ENCODE assay signal across 13 cellular contexts in the genomic region with DNA sequence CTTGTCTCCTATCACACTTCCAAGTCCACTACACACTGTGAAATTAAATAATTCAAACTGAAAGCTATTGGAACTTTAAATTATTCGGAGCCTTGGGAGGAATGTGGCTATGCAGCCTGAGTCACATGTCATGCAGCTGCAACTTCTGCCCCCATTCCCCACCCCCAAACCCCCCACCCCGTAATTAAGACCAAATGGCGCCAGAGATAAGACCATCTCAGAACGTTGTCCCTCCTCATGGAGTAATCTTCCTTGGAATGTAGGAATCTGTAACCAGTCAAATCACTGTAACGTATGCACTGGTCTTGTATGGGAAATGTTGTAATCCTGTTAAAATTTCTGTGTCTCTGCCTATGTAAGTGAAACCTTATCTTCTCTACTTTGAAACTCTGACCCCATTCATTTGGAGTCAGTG. TPM values are rescaled to one million over a fixed set of nuclear protein-coding genes. Genes with fewer than 3 reads are reported as not detected.
DNase-seq lines count a peak whose midpoint lies in the region; ATAC-seq and TF ChIP-seq lines count a peak whose summit lies in the region.
"Had no signal": no experiment of that assay in that cellular context is flagged by ENCODE, and none has a peak within 500 bp of the region (broad histone marks: within the 10 kb centered on the region; RNA-seq: fewer than 3 reads in every experiment).

No MANE protein-coding gene starts in this region.

- H3K36me3 ChIP-seq in adipocyte (ENCODE audit: control insufficient read depth, insufficient read depth, low read length, severe bottlenecking) = peaks cover 21% of the 10 kb centered on the region
- H3K36me3 ChIP-seq: Peyer's patch had no signal

- TF ChIP-seq CTCF in HFF-Myc (IDR thresholded peaks at IDR 0.05; ENCODE audit: low read depth, low read length, missing control alignments) (no peak), foreskin fibroblast (IDR thresholded peaks at IDR 0.05; ENCODE audit: low read depth, low read length) (no peak), type B pancreatic cell (conservative IDR thresholded peaks at IDR 0.05) (no peak), GM10266 (IDR thresholded peaks at IDR 0.05; ENCODE audit: control insufficient read depth, insufficient read depth, low read depth, missing control alignments) (no peak)

- no peaks in the 10 kb centered on the region for H3K27me3 Mint-ChIP-seq in type B pancreatic cell
- H3K27me3 Mint-ChIP-seq: T-cell had no signal

- peaks cover 31% of the 10 kb centered on the region for H3K4me1 ChIP-seq in adipocyte (ENCODE audit: control insufficient read depth, insufficient read depth, low read length)

- peaks cover 13% of the 10 kb centered on the region for H3K9me3 ChIP-seq in adipocyte (ENCODE audit: control insufficient read depth, low read length)

- H3K36me3 Mint-ChIP-seq in type B pancreatic cell = peaks cover 26% of the 10 kb centered on the region
- H3K36me3 Mint-ChIP-seq in stimulated activated effector memory CD8-positive, alpha-beta T cell treated with anti-CD3 and anti-CD28 coated beads, Interleukin-12 subunit alpha, Interleukin-12 subunit beta, amount 100 ng/mL, for 72 hours = no peaks in the 10 kb centered on the region

- peak; percentile 42 for DNase-seq in HFF-Myc (ENCODE audit: extremely low read depth, low read depth)
- peak; percentile 61 for DNase-seq in adipocyte (ENCODE audit: low read depth)
- peak; percentile 20 to 49 for DNase-seq in foreskin fibroblast
- DNase-seq in type B pancreatic cell (ENCODE audit: extremely low spot score, unreplicated experiment) = no peak
- no peak for DNase-seq in GM10266 (ENCODE audit: extremely low spot score)
- no peak for DNase-seq in stimulated activated effector memory CD8-positive, alpha-beta T cell treated with anti-CD3 and anti-CD28 coated beads, Interleukin-12 subunit alpha, Interleukin-12 subunit beta, amount 100 ng/mL, for 72 hours (ENCODE audit: low spot score in 2 of 2)
- no peak for DNase-seq in cardiac septum (ENCODE audit: low spot score)
- DNase-seq: activated naive CD4-positive, alpha-beta T cell treated with Interleukin-2 at 50 U/mL for 16 hours; GDM1; NCI-H1694; NCI-H524 treated with DMSO at 0.1 percent for 48 hours; Peyer's patch; T-cell had no signal

- H3K4me1 Mint-ChIP-seq in type B pancreatic cell (ENCODE audit: unreplicated experiment) = peaks cover 26% of the 10 kb centered on the region
- H3K4me1 Mint-ChIP-seq in stimulated activated effector memory CD8-positive, alpha-beta T cell treated with anti-CD3 and anti-CD28 coated beads, Interleukin-12 subunit alpha, Interleukin-12 subunit beta, amount 100 ng/mL, for 72 hours = no peaks in the 10 kb centered on the region

- H3K27ac Mint-ChIP-seq in type B pancreatic cell = peak overlapping the region; percentile 77
- H3K27ac Mint-ChIP-seq in stimulated activated effector memory CD8-positive, alpha-beta T cell treated with anti-CD3 and anti-CD28 coated beads, Interleukin-12 subunit alpha, Interleukin-12 subunit beta, amount 100 ng/mL, for 72 hours = no peak overlapping the region
- H3K27ac Mint-ChIP-seq: T-cell had no signal

- no peak for ATAC-seq in stimulated activated effector memory CD8-positive, alpha-beta T cell treated with anti-CD3 and anti-CD28 coated beads, Interleukin-12 subunit alpha, Interleukin-12 subunit beta, amount 100 ng/mL, for 72 hours
- ATAC-seq: T-cell had no signal

- intact Hi-C loops in cardiac septum (cut with DNase I) = no loop called here

- H3K27me3 ChIP-seq in adipocyte (replicated peaks; ENCODE audit: control insufficient read depth, insufficient read depth, low read length) = no peaks in the 10 kb centered on the region
- H3K27me3 ChIP-seq: Peyer's patch had no signal

- peak overlapping the region; percentile 10 for H3K4me3 Mint-ChIP-seq in type B pancreatic cell
- no peak overlapping the region for H3K4me3 Mint-ChIP-seq in stimulated activated effector memory CD8-positive, alpha-beta T cell treated with anti-CD3 and anti-CD28 coated beads, Interleukin-12 subunit alpha, Interleukin-12 subunit beta, amount 100 ng/mL, for 72 hours
- H3K4me3 Mint-ChIP-seq: T-cell had no signal

- H3K4me3 ChIP-seq in HFF-Myc (replicated peaks; ENCODE audit: low read depth, low read length) = no peak overlapping the region
- no peak overlapping the region for H3K4me3 ChIP-seq in adipocyte (ENCODE audit: low read length)
- H3K4me3 ChIP-seq in foreskin fibroblast (ENCODE audit: low read depth in 1 of 2, low read length in 2 of 2) = no peak overlapping the region
- H3K4me3 ChIP-seq: Peyer's patch had no signal

- peaks cover 14% of the 10 kb centered on the region for H3K9me3 Mint-ChIP-seq in type B pancreatic cell
- peaks cover 3% of the 10 kb centered on the region for H3K9me3 Mint-ChIP-seq in stimulated activated effector memory CD8-positive, alpha-beta T cell treated with anti-CD3 and anti-CD28 coated beads, Interleukin-12 subunit alpha, Interleukin-12 subunit beta, amount 100 ng/mL, for 72 hours

- H3K9ac ChIP-seq in adipocyte (ENCODE audit: low read length) = no peak overlapping the region

RNA-seq across cellular contexts. Expression of a gene that starts 37.0 kb away (rescaled TPM):
- total RNA-seq in type B pancreatic cell (ENCODE audit: low replicate concordance) (23.3 and 24.5 TPM in 2 replicates), cardiac septum (42.9 TPM)

Comparison
In these comparisons a context has a peak if more than half of its experiments do, and no peak if none do; other contexts are left out.
1. DNase-seq: peak in HFF-Myc (single experiment), adipocyte (single experiment) and foreskin fibroblast (2 of 2); none in type B pancreatic cell (single experiment), GM10266 (single experiment), stimulated activated effector memory CD8-positive, alpha-beta T cell treated with anti-CD3 and anti-CD28 coated beads, Interleukin-12 subunit alpha, Interleukin-12 subunit beta, amount 100 ng/mL, for 72 hours (0 of 2) and cardiac septum (single experiment).